Comparison of ENCODE assay signal across 21 cellular contexts in the genomic region with DNA sequence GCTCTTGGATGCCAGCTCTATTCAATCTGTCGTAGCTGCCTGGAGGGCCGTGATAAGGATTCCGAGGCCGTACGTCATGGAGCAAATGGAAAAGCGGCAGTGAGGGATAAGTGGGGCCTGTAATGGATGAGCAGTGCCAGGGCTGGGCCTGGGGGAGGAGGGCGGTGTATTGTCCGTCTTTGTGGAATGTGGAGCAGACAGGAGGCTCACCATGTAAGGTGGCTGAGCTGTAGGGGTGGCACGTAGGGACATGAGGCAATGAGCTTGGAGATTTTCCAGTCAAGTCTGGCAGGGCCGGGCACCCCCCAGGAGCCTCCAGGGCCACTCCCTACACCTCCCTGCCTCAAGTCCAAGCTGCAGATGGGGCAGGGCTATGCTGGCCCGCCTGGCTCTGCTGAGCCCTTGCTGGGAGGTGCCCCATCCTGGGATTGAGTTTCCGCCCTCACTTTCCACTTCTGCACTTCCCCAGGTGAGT. TPM values are rescaled to one million over a fixed set of nuclear protein-coding genes. Genes with fewer than 3 reads are reported as not detected.
A peak's percentile ranks its signal among the peaks of the same experiment; 100 is the strongest.
DNase-seq lines count a peak whose midpoint lies in the region; ATAC-seq and TF ChIP-seq lines count a peak whose summit lies in the region.
"Had no signal": no experiment of that assay in that cellular context is flagged by ENCODE, and none has a peak within 500 bp of the region (broad histone marks: within the 10 kb centered on the region; RNA-seq: fewer than 3 reads in every experiment).

No MANE protein-coding gene starts in this region.

- TF ChIP-seq CTCF in esophagus squamous epithelium (IDR thresholded peaks at IDR 0.05): no peak
- no peak for TF ChIP-seq CTCF in prostate gland (IDR thresholded peaks at IDR 0.05)
- TF ChIP-seq CTCF in CD4-positive, alpha-beta T cell (IDR thresholded peaks at IDR 0.05): no peak

- H3K36me3 ChIP-seq in esophagus squamous epithelium (no peaks in the 10 kb centered on the region), prostate gland (no peaks in the 10 kb centered on the region)

- no peaks in the 10 kb centered on the region for H3K4me1 Mint-ChIP-seq in CD4-positive, alpha-beta T cell (ENCODE audit: low read depth)

- no peaks in the 10 kb centered on the region for H3K9me3 Mint-ChIP-seq in CD4-positive, alpha-beta T cell
- H3K9me3 Mint-ChIP-seq: activated CD4-positive, alpha-beta memory T cell treated with anti-CD3 and anti-CD28 coated beads for 36 hours had no signal

- H3K27ac ChIP-seq in right cardiac atrium (ENCODE audit: low read length) (no peak overlapping the region), esophagus squamous epithelium (peak overlapping the region; percentile 78 to 94 (median 90)), prostate gland (peak overlapping the region; percentile 55 to 69)
- H3K27ac ChIP-seq in CD4-positive, alpha-beta T cell (ENCODE audit: low read depth, low read length): no peak overlapping the region
- H3K27ac ChIP-seq: BLaER1, GM23248, SJSA1, VCaP had no signal

- H3K4me1 ChIP-seq in right cardiac atrium (ENCODE audit: control insufficient read depth, insufficient read depth, low read length) (peaks cover 8% of the 10 kb centered on the region), esophagus squamous epithelium (peaks cover 19 to 62% (median 37%) of the 10 kb centered on the region in 3 donors), prostate gland (replicated peaks) (no peaks in the 10 kb centered on the region)
- H3K4me1 ChIP-seq: SJSA1 had no signal

- peak in 1 of 4 donors; percentile 22 for TF ChIP-seq POLR2A in esophagus squamous epithelium (IDR thresholded peaks at IDR 0.05)
- TF ChIP-seq POLR2A in prostate gland (IDR thresholded peaks at IDR 0.05): no peak

- CTCF ChIA-PET in CD4-positive, alpha-beta T cell (lab: Charles Lee): no interaction called here

- no peak overlapping the region for H3K27ac Mint-ChIP-seq in CD4-positive, alpha-beta T cell
- H3K27ac Mint-ChIP-seq: activated CD4-positive, alpha-beta memory T cell treated with anti-CD3 and anti-CD28 coated beads for 36 hours had no signal

- H3K27me3 ChIP-seq in right cardiac atrium (ENCODE audit: control insufficient read depth, insufficient read depth): no peaks in the 10 kb centered on the region
- H3K27me3 ChIP-seq in esophagus squamous epithelium: no peaks in the 10 kb centered on the region
- H3K27me3 ChIP-seq in prostate gland (replicated peaks; ENCODE audit: insufficient read depth): no peaks in the 10 kb centered on the region
- no peaks in the 10 kb centered on the region for H3K27me3 ChIP-seq in CD4-positive, alpha-beta T cell (ENCODE audit: control insufficient read depth, insufficient read depth, low read length)
- H3K27me3 ChIP-seq: BLaER1, SJSA1 had no signal

- DNase-seq in right cardiac atrium: peak in 1 of 3 donors; percentile 39
- DNase-seq in cardiac septum (ENCODE audit: low spot score): no peak
- no peak for DNase-seq in esophagus squamous epithelium (lab: John Stamatoyannopoulos, UW)
- peak; percentile 59 for DNase-seq in prostate gland (ENCODE audit: low spot score)
- DNase-seq in AG08395 (ENCODE audit: low spot score): no peak
- no peak for DNase-seq in CD4-positive, alpha-beta T cell
- no peak for DNase-seq in effector CD4-positive, alpha-beta T cell
- DNase-seq: activated CD4-positive, alpha-beta memory T cell treated with anti-CD3 and anti-CD28 coated beads for 36 hours; activated T-cell treated with anti-CD3 and anti-CD28 coated beads for 4 hours; foreskin fibroblast; GM23248; hippocampal formation; NCI-H1436; NCI-H69; stimulated activated CD4-positive, alpha-beta T cell treated with anti-CD3 and anti-CD28 coated beads, Interleukin-12 subunit alpha, Interleukin-12 subunit beta, amount 100 ng/mL, for 4 hours; T-helper 2 cell; trophoblast cell had no signal

- no peak overlapping the region for H3K4me3 Mint-ChIP-seq in CD4-positive, alpha-beta T cell
- H3K4me3 Mint-ChIP-seq: activated CD4-positive, alpha-beta memory T cell treated with anti-CD3 and anti-CD28 coated beads for 36 hours had no signal

- no peaks in the 10 kb centered on the region for H3K27me3 Mint-ChIP-seq in CD4-positive, alpha-beta T cell
- H3K27me3 Mint-ChIP-seq: activated CD4-positive, alpha-beta memory T cell treated with anti-CD3 and anti-CD28 coated beads for 36 hours had no signal

- H3K36me3 Mint-ChIP-seq in CD4-positive, alpha-beta T cell (ENCODE audit: low read depth): no peaks in the 10 kb centered on the region
- H3K36me3 Mint-ChIP-seq: activated CD4-positive, alpha-beta memory T cell treated with anti-CD3 and anti-CD28 coated beads for 36 hours had no signal

- WGBS in right cardiac atrium: 78% methylated on average over 12 of the region's 12 CpGs
- 35 to 42% methylated on average over 10 of the region's 12 CpGs for WGBS in esophagus squamous epithelium, 2 donors
- 53% methylated on average over 12 of the region's 12 CpGs for WGBS in prostate gland

- peak; percentile 6 to 72 for ATAC-seq in right cardiac atrium
- ATAC-seq in CD4-positive, alpha-beta T cell (ENCODE audit: poor library complexity): no peak
- ATAC-seq in GM18511 (IDR thresholded peaks at IDR 0.05; ENCODE audit: unreplicated experiment): no peak

- H3K4me3 ChIP-seq in right cardiac atrium (ENCODE audit: low read length): no peak overlapping the region
- H3K4me3 ChIP-seq in esophagus squamous epithelium: peak overlapping the region in 1 of 4 donors; percentile 19
- H3K4me3 ChIP-seq in prostate gland: no peak overlapping the region
- H3K4me3 ChIP-seq: BLaER1, GM23248, SJSA1 had no signal

- intact Hi-C loops in right cardiac atrium (cut with DNase I): no loop called here
- intact Hi-C loops in cardiac septum (cut with DNase I): no loop called here
- intact Hi-C loops in esophagus squamous epithelium (cut with DNase I): no loop called here
- intact Hi-C loops in prostate gland (cut with DNase I): no loop called here
- intact Hi-C loops in CD4-positive, alpha-beta T cell (cut with DNase I, micrococcal nuclease): no loop called here

- H3K9me3 ChIP-seq in right cardiac atrium (ENCODE audit: control insufficient read depth, low read length) (no peaks in the 10 kb centered on the region), esophagus squamous epithelium (no peaks in the 10 kb centered on the region), prostate gland (no peaks in the 10 kb centered on the region)
- H3K9me3 ChIP-seq in CD4-positive, alpha-beta T cell (ENCODE audit: control insufficient read depth, low read length): no peaks in the 10 kb centered on the region
- H3K9me3 ChIP-seq: BLaER1, SJSA1 had no signal

- POLR2A ChIA-PET in CD4-positive, alpha-beta T cell (lab: Charles Lee): no interaction called here

RNA-seq across cellular contexts. Expression of a gene that starts 29.2 kb away (rescaled TPM):
- total RNA-seq in right cardiac atrium (10 to 100 TPM; 16.6 to 46.9 (median 19.0) TPM), cardiac septum (14.3 TPM), esophagus squamous epithelium (10 to 100 TPM in 3 of 4 donors, 1 to 10 TPM in 1; 9.3 to 31.3 (median 15.2) TPM), prostate gland (10 to 100 TPM; 19.1 to 28.5 TPM)
- polyA plus RNA-seq in right cardiac atrium: 9.3 TPM
- total RNA-seq in CD4-positive, alpha-beta T cell: under 1 TPM in 1 of 2 experiments, not detected in 1; 0.17 TPM

Comparison
In these comparisons a context has a peak if more than half of its experiments do, and no peak if none do; other contexts are left out.
1. ATAC-seq: peak in right cardiac atrium (2 of 2); none in CD4-positive, alpha-beta T cell (single experiment) and GM18511 (single experiment).
2. H3K27ac ChIP-seq: peak in esophagus squamous epithelium (4 of 4) and prostate gland (2 of 2); none in right cardiac atrium (single experiment) and CD4-positive, alpha-beta T cell (single experiment).
3. RNA of a gene that starts 29.2 kb away (total RNA-seq): 19.1 to 28.5 TPM in prostate gland, 16.6 to 46.9 TPM in right cardiac atrium, 9.3 to 31.3 TPM in esophagus squamous epithelium and 14.3 TPM in cardiac septum (single experiment); 0.17 TPM in CD4-positive, alpha-beta T cell; every median in the first group is over 4 times any median in the second.